In genomic region chr9:127543973-127544533, GRCh38 we compare ENCODE assay signal across 2 cellular contexts.
TF ChIP-seq lines count a peak whose summit lies in the region.

No MANE protein-coding gene starts in this region.

TF ChIP-seq in WTC11, 78 proteins besides CTCF, POLR2A, EP300 and RAD21 (continued from another document):
- no peak for TF ChIP-seq AFF4 (CRISPR knock-in tag; IDR thresholded peaks at IDR 0.05; ENCODE audit: borderline replicate concordance)
- TF ChIP-seq OVOL2 (CRISPR knock-in tag; IDR thresholded peaks at IDR 0.05; ENCODE audit: borderline replicate concordance): no peak
- TF ChIP-seq GRHL2 (CRISPR knock-in tag; IDR thresholded peaks at IDR 0.05; ENCODE audit: insufficient replicate concordance, severe bottlenecking): no peak
- no peak for TF ChIP-seq SOX15 (CRISPR knock-in tag; IDR thresholded peaks at IDR 0.05)
- TF ChIP-seq FOXP4 (CRISPR knock-in tag; IDR thresholded peaks at IDR 0.05): no peak
- TF ChIP-seq CREB1 (CRISPR knock-in tag; IDR thresholded peaks at IDR 0.05): no peak
- TF ChIP-seq ZNF121 (CRISPR knock-in tag; IDR thresholded peaks at IDR 0.05): no peak
- TF ChIP-seq, protein P1, sequence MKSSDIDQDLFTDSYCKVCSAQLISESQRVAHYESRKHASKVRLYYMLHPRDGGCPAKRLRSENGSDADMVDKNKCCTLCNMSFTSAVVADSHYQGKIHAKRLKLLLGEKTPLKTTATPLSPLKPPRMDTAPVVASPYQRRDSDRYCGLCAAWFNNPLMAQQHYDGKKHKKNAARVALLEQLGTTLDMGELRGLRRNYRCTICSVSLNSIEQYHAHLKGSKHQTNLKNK (CRISPR knock-in tag; IDR thresholded peaks at IDR 0.05): no peak
- TF ChIP-seq, protein P2, sequence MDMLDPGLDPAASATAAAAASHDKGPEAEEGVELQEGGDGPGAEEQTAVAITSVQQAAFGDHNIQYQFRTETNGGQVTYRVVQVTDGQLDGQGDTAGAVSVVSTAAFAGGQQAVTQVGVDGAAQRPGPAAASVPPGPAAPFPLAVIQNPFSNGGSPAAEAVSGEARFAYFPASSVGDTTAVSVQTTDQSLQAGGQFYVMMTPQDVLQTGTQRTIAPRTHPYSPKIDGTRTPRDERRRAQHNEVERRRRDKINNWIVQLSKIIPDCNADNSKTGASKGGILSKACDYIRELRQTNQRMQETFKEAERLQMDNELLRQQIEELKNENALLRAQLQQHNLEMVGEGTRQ (CRISPR knock-in tag; IDR thresholded peaks at IDR 0.05): no peak

TF ChIP-seq in H1, 55 proteins besides CTCF, POLR2A, EP300 and RAD21 (continued from another document):
- TF ChIP-seq JUND (IDR thresholded peaks at IDR 0.05; ENCODE audit: low read length) (no peak), KDM1A (IDR thresholded peaks at IDR 0.05; ENCODE audit: borderline replicate concordance, low read length) (0 out of 2 replicates have a peak, but pooled peaks have one; percentile 32)
